ENCODE assay signal across 32 cellular contexts in the genomic region with DNA sequence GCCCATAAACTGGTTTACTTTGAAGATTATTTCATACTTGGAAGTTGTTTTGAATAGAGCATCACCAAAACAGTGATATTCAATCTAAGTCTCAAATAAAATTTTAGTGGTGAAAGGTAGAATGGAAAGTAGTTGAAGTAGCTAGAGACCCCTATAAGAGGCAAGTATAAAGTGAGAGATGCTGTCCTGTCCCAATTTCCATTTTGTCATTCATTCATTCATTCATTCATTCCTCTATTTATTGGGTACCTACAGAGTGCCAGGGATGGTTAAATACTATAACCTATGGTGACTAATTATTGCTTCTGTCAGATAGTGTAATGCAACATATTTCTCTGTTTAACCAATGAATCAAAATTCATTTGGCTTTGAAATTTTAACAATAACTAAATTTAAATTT. TPM values are rescaled to one million over a fixed set of nuclear protein-coding genes. Genes with fewer than 3 reads are reported as not detected.
"Had no signal": no experiment of that assay in that cellular context is flagged by ENCODE, and none has a peak within 500 bp of the region (broad histone marks: within the 10 kb centered on the region; RNA-seq: fewer than 3 reads in every experiment).

No MANE protein-coding gene starts in this region.

- H3K9me3 ChIP-seq: colonic mucosa, esophagus squamous epithelium, gastrocnemius medialis, heart right ventricle, left lung, lower lobe of right lung, mucosa of descending colon had no signal

- H3K4me3 Mint-ChIP-seq: dendritic cell treated with granulocyte-macrophage colony-stimulating factor and Interleukin-4, amounts not matched to agents 40 ng/mL and 50 ng/mL, for 4 days; effector memory CD8-positive, alpha-beta T cell; endodermal cell; mesothelial cell of epicardium had no signal

- ATAC-seq: effector memory CD8-positive, alpha-beta T cell; esophagus mucosa; gastrocnemius medialis; heart right ventricle; left cardiac atrium; left lung; left ventricle myocardium superior; lower lobe of right lung; mucosa of descending colon had no signal

- H3K4me3 ChIP-seq: colonic mucosa, esophagus squamous epithelium, gastrocnemius medialis, heart right ventricle, left lung, lower lobe of right lung, mucosa of descending colon had no signal

- H3K36me3 Mint-ChIP-seq: mesothelial cell of epicardium had no signal

- FAIRE-seq: endometrium, islet of Langerhans, keratinocyte had no signal

- H3K27ac Mint-ChIP-seq: dendritic cell treated with granulocyte-macrophage colony-stimulating factor and Interleukin-4, amounts not matched to agents 40 ng/mL and 50 ng/mL, for 4 days; effector memory CD8-positive, alpha-beta T cell; endodermal cell; mesothelial cell of epicardium had no signal

- H3K9me3 Mint-ChIP-seq: dendritic cell treated with granulocyte-macrophage colony-stimulating factor and Interleukin-4, amounts not matched to agents 40 ng/mL and 50 ng/mL, for 4 days; effector memory CD8-positive, alpha-beta T cell; endodermal cell; mesothelial cell of epicardium had no signal

- H3K27ac ChIP-seq: colonic mucosa, epithelial cell of prostate, esophagus squamous epithelium, gastrocnemius medialis, heart right ventricle, left lung, lower lobe of right lung had no signal

- H3K36me3 ChIP-seq: colonic mucosa, esophagus squamous epithelium, gastrocnemius medialis, heart right ventricle, left lung, lower lobe of right lung had no signal

- DNase-seq: colonic mucosa; cortex of kidney; effector CD8-positive, alpha-beta T cell; effector memory CD8-positive, alpha-beta T cell; endodermal cell; erythroblast; esophagus squamous epithelium; foreskin fibroblast; foreskin melanocyte; gastrocnemius medialis; glutamatergic neuron; heart right ventricle; hippocampal formation; left cardiac atrium; left lung; left ventricle myocardium superior; lower lobe of right lung; mesenchymal stem cell; mucosa of descending colon had no signal

- H3K27me3 Mint-ChIP-seq: dendritic cell treated with granulocyte-macrophage colony-stimulating factor and Interleukin-4, amounts not matched to agents 40 ng/mL and 50 ng/mL, for 4 days had no signal

- H3K4me1 ChIP-seq: colonic mucosa, esophagus squamous epithelium, gastrocnemius medialis, heart right ventricle, left lung, lower lobe of right lung had no signal

- H3K4me1 Mint-ChIP-seq: endodermal cell, mesothelial cell of epicardium had no signal

- H3K27me3 ChIP-seq: colonic mucosa had no signal

RNA-seq across cellular contexts. Expression of a gene that starts 54.5 kb away (rescaled TPM):
- total RNA-seq: dermis microvascular lymphatic vessel endothelial cell, endodermal cell, gastrocnemius medialis, glomerular endothelial cell, heart right ventricle, kidney epithelial cell, left cardiac atrium, left ventricle myocardium superior, lower lobe of right lung, lung microvascular endothelial cell, mesenteric fat pad, mesothelial cell of epicardium, myocyte had no signal
- polyA plus RNA-seq: heart right ventricle had no signal
